26 cellular contexts compared by ENCODE assay signal in genomic region chr9:79681576-79681975, GRCh38.
"Had no signal": no experiment of that assay in that cellular context is flagged by ENCODE, and none has a peak within 500 bp of the region (broad histone marks: within the 10 kb centered on the region; RNA-seq: fewer than 3 reads in every experiment).

No MANE protein-coding gene starts in this region.

- H3K27ac ChIP-seq: body of pancreas, cardiac muscle cell, foreskin keratinocyte, pancreas, tibial nerve, VCaP had no signal

- H3K9me3 ChIP-seq: body of pancreas, mucosa of descending colon, pancreas, tibial nerve, uterus had no signal

- H3K4me1 ChIP-seq: uterus had no signal

- H3K36me3 ChIP-seq: cardiac muscle cell, pancreas, tibial nerve, uterus had no signal

- H3K27me3 Mint-ChIP-seq: activated CD4-positive, alpha-beta T cell treated with anti-CD3 and anti-CD28 coated beads, Interleukin-2, amount 10 ng/mL, durations not matched to agents 7 days and 5 days; activated CD8-positive, alpha-beta T cell treated with anti-CD3 and anti-CD28 coated beads for 36 hours; activated naive CD4-positive, alpha-beta T cell treated with anti-CD3 and anti-CD28 coated beads, Interleukin-2, amount 50 U/mL, for 24 hours; memory B cell; stimulated activated naive CD8-positive, alpha-beta T cell treated with anti-CD3 and anti-CD28 coated beads, Interleukin-15, Interleukin-2, amounts not matched to agents 100 ng/mL and 50 ng/mL, for 24 hours had no signal

- H3K4me3 Mint-ChIP-seq: activated CD4-positive, alpha-beta T cell treated with anti-CD3 and anti-CD28 coated beads, Interleukin-2, amount 10 ng/mL, durations not matched to agents 7 days and 5 days; activated CD8-positive, alpha-beta T cell treated with anti-CD3 and anti-CD28 coated beads for 36 hours; activated naive CD4-positive, alpha-beta T cell treated with anti-CD3 and anti-CD28 coated beads, Interleukin-2, amount 50 U/mL, for 24 hours; activated T-helper 1 cell treated with anti-CD3 and anti-CD28 coated beads, Interleukin-12 subunit alpha, Interleukin-12 subunit beta, Interleukin-2, Interleukin-4 antibody, amounts not matched to agents 30 ng/mL and 10 ng/mL and 1 ng/mL, durations not matched to agents 14 hours and 24 hours and 36 hours; memory B cell; stimulated activated naive CD8-positive, alpha-beta T cell treated with anti-CD3 and anti-CD28 coated beads, Interleukin-15, Interleukin-2, amounts not matched to agents 100 ng/mL and 50 ng/mL, for 24 hours; T-helper 2 cell treated with Interferon-gamma antibody and Interleukin-4, amounts not matched to agents 5 μg/mL and 100 μg/mL, for 36 hours had no signal

- ATAC-seq: activated CD8-positive, alpha-beta T cell treated with anti-CD3 and anti-CD28 coated beads for 36 hours; left ventricle myocardium superior; right cardiac atrium had no signal

- H3K27me3 ChIP-seq: body of pancreas, cardiac muscle cell, foreskin keratinocyte, pancreas, tibial nerve, uterus had no signal

- DNase-seq: activated CD4-positive, alpha-beta T cell treated with anti-CD3 and anti-CD28 coated beads, Interleukin-2, amount 10 ng/mL, durations not matched to agents 7 days and 5 days; activated CD4-positive, CD25-positive, alpha-beta regulatory T cell treated with anti-CD3 and anti-CD28 coated beads, Interleukin-2, amount 50 U/mL, for 72 hours; activated CD8-positive, alpha-beta T cell treated with anti-CD3 and anti-CD28 coated beads for 36 hours; activated gamma-delta T cell treated with Interleukin-2 at 50 U/mL for 16 hours; anterior cingulate cortex; body of pancreas; effector CD4-positive, alpha-beta T cell; foreskin keratinocyte; glutamatergic neuron; hypothalamus; left ventricle myocardium superior; mucosa of descending colon; pancreas; right cardiac atrium; stimulated activated CD4-positive, alpha-beta T cell treated with anti-CD3 and anti-CD28 coated beads, Interleukin-12 subunit alpha, Interleukin-12 subunit beta, amount 100 ng/mL, for 4 hours; stimulated activated CD4-positive, alpha-beta T cell treated with anti-CD3 and anti-CD28 coated beads, Interleukin-4, amount 100 ng/mL, for 4 hours; substantia nigra; uterus had no signal

- H3K9me3 Mint-ChIP-seq: activated CD8-positive, alpha-beta T cell treated with anti-CD3 and anti-CD28 coated beads for 36 hours; activated naive CD4-positive, alpha-beta T cell treated with anti-CD3 and anti-CD28 coated beads, Interleukin-2, amount 50 U/mL, for 24 hours; activated T-helper 1 cell treated with anti-CD3 and anti-CD28 coated beads, Interleukin-12 subunit alpha, Interleukin-12 subunit beta, Interleukin-2, Interleukin-4 antibody, amounts not matched to agents 30 ng/mL and 10 ng/mL and 1 ng/mL, durations not matched to agents 14 hours and 24 hours and 36 hours; memory B cell; stimulated activated naive CD8-positive, alpha-beta T cell treated with anti-CD3 and anti-CD28 coated beads, Interleukin-15, Interleukin-2, amounts not matched to agents 100 ng/mL and 50 ng/mL, for 24 hours had no signal

- H3K4me3 ChIP-seq: body of pancreas, cardiac muscle cell, mucosa of descending colon, pancreas, tibial nerve, uterus had no signal

- H3K27ac Mint-ChIP-seq: activated CD4-positive, alpha-beta T cell treated with anti-CD3 and anti-CD28 coated beads, Interleukin-2, amount 10 ng/mL, durations not matched to agents 7 days and 5 days; activated CD8-positive, alpha-beta T cell treated with anti-CD3 and anti-CD28 coated beads for 36 hours; activated naive CD4-positive, alpha-beta T cell treated with anti-CD3 and anti-CD28 coated beads, Interleukin-2, amount 50 U/mL, for 24 hours; activated T-helper 1 cell treated with anti-CD3 and anti-CD28 coated beads, Interleukin-12 subunit alpha, Interleukin-12 subunit beta, Interleukin-2, Interleukin-4 antibody, amounts not matched to agents 30 ng/mL and 10 ng/mL and 1 ng/mL, durations not matched to agents 14 hours and 24 hours and 36 hours; memory B cell; stimulated activated naive CD8-positive, alpha-beta T cell treated with anti-CD3 and anti-CD28 coated beads, Interleukin-15, Interleukin-2, amounts not matched to agents 100 ng/mL and 50 ng/mL, for 24 hours; T-helper 2 cell treated with Interferon-gamma antibody and Interleukin-4, amounts not matched to agents 5 μg/mL and 100 μg/mL, for 36 hours had no signal
